ENCODE assay signal across 32 cellular contexts in the genomic region with DNA sequence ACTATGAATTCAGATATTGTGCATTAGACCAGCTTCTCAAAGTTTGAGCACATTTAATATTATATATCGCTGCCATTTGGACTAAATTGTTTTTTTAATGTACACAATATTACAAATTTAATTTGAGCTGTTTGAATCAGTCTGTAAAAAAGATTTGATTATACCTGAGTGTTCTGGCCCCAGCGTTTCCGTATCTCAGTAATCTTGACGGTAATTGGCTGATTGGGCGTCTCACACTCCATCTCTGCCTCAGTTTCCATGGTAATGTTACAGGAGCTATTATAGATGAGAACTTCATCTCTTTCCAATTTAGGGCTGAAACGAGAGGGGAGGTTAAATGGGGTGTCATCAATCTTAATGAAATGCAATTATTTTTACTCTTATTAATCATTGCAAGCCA.
DNase-seq lines count a peak whose midpoint lies in the region; ATAC-seq and TF ChIP-seq lines count a peak whose summit lies in the region.
"Had no signal": no experiment of that assay in that cellular context is flagged by ENCODE, and none has a peak within 500 bp of the region (broad histone marks: within the 10 kb centered on the region; RNA-seq: fewer than 3 reads in every experiment).

No MANE protein-coding gene starts in this region.

- H2BK12ac ChIP-seq in neuronal stem cell (ENCODE audit: low read length): no peak overlapping the region

- no peak overlapping the region for H3K23ac ChIP-seq in neuronal stem cell (ENCODE audit: low read depth, low read length, poor library complexity)

- no peaks in the 10 kb centered on the region for H3K9me3 ChIP-seq in SK-N-SH
- H3K9me3 ChIP-seq in BE2C: no peaks in the 10 kb centered on the region
- H3K9me3 ChIP-seq in SK-N-MC (ENCODE audit: low read depth, low read length): no peaks in the 10 kb centered on the region; the same call in 1 of the 2 replicates
- H3K9me3 ChIP-seq in sigmoid colon: no peaks in the 10 kb centered on the region
- H3K9me3 ChIP-seq in neuronal stem cell (replicated peaks in 1 of 2; ENCODE audit: control insufficient read depth in 2 of 2, insufficient read depth in 1 of 2, low read depth in 1 of 2, low read length in 2 of 2): no peaks in the 10 kb centered on the region
- H3K9me3 ChIP-seq: A549, Caco-2 had no signal

- H3K27me3 ChIP-seq in SK-N-SH (ENCODE audit: insufficient read depth): no peaks in the 10 kb centered on the region; the same call in 1 of the 2 replicates
- H3K27me3 ChIP-seq in BE2C: no peaks in the 10 kb centered on the region
- no peaks in the 10 kb centered on the region for H3K27me3 ChIP-seq in sigmoid colon
- H3K27me3 ChIP-seq in neuronal stem cell (ENCODE audit: control insufficient read depth in 3 of 3, insufficient read depth in 3 of 3, low read depth in 1 of 3, low read length in 3 of 3): no peaks in the 10 kb centered on the region
- H3K27me3 ChIP-seq: BLaER1; BLaER1 treated with 17β-estradiol and CSF1 and Interleukin-3, amounts not matched to agents 10 nM and 100 nM had no signal

- H3K36me3 ChIP-seq in SK-N-SH (replicated peaks in 1 of 2; ENCODE audit: control insufficient read depth in 1 of 2, insufficient read depth in 2 of 2, low read length in 1 of 2) (no peaks in the 10 kb centered on the region), BE2C (no peaks in the 10 kb centered on the region), SK-N-MC (ENCODE audit: insufficient read depth, low read length) (peaks cover 39% of the 10 kb centered on the region), sigmoid colon (no peaks in the 10 kb centered on the region), neuronal stem cell (replicated peaks in 1 of 2; ENCODE audit: control insufficient read depth in 2 of 2, insufficient read depth in 2 of 2, low read length in 2 of 2) (no peaks in the 10 kb centered on the region)
- H3K36me3 ChIP-seq: BLaER1; BLaER1 treated with 17β-estradiol and CSF1 and Interleukin-3, amounts not matched to agents 10 nM and 100 nM had no signal

- no peak overlapping the region for H2BK15ac ChIP-seq in neuronal stem cell (ENCODE audit: low read length)

- H3K9ac ChIP-seq in SK-N-SH: no peak overlapping the region
- no peak overlapping the region for H3K9ac ChIP-seq in SK-N-MC (ENCODE audit: insufficient read length)
- H3K9ac ChIP-seq in neuronal stem cell (ENCODE audit: low read depth, low read length, poor library complexity): no peak overlapping the region
- H3K9ac ChIP-seq: BLaER1; BLaER1 treated with 17β-estradiol and CSF1 and Interleukin-3, amounts not matched to agents 10 nM and 100 nM had no signal

- H3K4me1 ChIP-seq in SK-N-SH (ENCODE audit: control insufficient read depth in 1 of 2, insufficient read depth in 2 of 2, low read depth in 1 of 2, low read length in 1 of 2): peaks cover 0 to 34% of the 10 kb centered on the region in 2 experiments; a peak in 2 of 4 replicates
- H3K4me1 ChIP-seq in BE2C: peaks cover 13% of the 10 kb centered on the region
- H3K4me1 ChIP-seq in sigmoid colon: peaks cover 0 to 46% (median 36%) of the 10 kb centered on the region in 4 donors
- no peaks in the 10 kb centered on the region for H3K4me1 ChIP-seq in neuronal stem cell (ENCODE audit: control insufficient read depth in 2 of 2, insufficient read depth in 1 of 2, low read depth in 1 of 2, low read length in 2 of 2)
- H3K4me1 ChIP-seq: A549; BLaER1; BLaER1 treated with 17β-estradiol and CSF1 and Interleukin-3, amounts not matched to agents 10 nM and 100 nM; Caco-2 had no signal

- H2BK5ac ChIP-seq in neuronal stem cell (ENCODE audit: low read length): no peak overlapping the region

- H3K4me3 ChIP-seq in SK-N-SH (ENCODE audit: low read depth in 2 of 2, low read length in 1 of 2) (no peak overlapping the region), BE2C (ENCODE audit: low read depth, low read length) (peak overlapping the region; percentile 14; the same call in 1 of the 2 replicates), SK-N-MC (peak overlapping the region; percentile 36), sigmoid colon (no peak overlapping the region), neuronal stem cell (ENCODE audit: low read length in 2 of 2) (no peak overlapping the region)
- H3K4me3 ChIP-seq: A549; BLaER1; BLaER1 treated with 17β-estradiol and CSF1 and Interleukin-3, amounts not matched to agents 10 nM and 100 nM had no signal

- POLR2A ChIA-PET in SK-N-SH (lab: Yijun Ruan, JAX): interaction anchor here (0.5 to 2.0 kb wide), 8 partner anchors 9 to 1192 kb away, joined by 3 to 9 read pairs (median 4); partner anchors contain the start of gene TFAP2B

- H2AFZ ChIP-seq in SK-N-SH (ENCODE audit: low read depth): no peak overlapping the region
- H2AFZ ChIP-seq in neuronal stem cell (ENCODE audit: low read length): no peak overlapping the region

- no peak for TF ChIP-seq POLR2A in sigmoid colon (IDR thresholded peaks at IDR 0.05)

- no peaks in the 10 kb centered on the region for H3K79me1 ChIP-seq in neuronal stem cell (ENCODE audit: low read depth, low read length)

- H3K27ac ChIP-seq in SK-N-SH (ENCODE audit: low read depth in 2 of 2, low read length in 1 of 2) (peak overlapping the region in 1 of 2 experiments; percentile 100; a peak in 2 of 4 replicates), SK-N-MC (peak overlapping the region; percentile 86), sigmoid colon (peak overlapping the region in 3 of 4 donors; percentile 28 to 63 (median 45)), neuronal stem cell (replicated peaks; ENCODE audit: low read length) (no peak overlapping the region)
- H3K27ac ChIP-seq: 22Rv1; A549; BLaER1; BLaER1 treated with 17β-estradiol and CSF1 and Interleukin-3, amounts not matched to agents 10 nM and 100 nM; C4-2B had no signal

- TF ChIP-seq EP300 in SK-N-SH (IDR thresholded peaks at IDR 0.05; ENCODE audit: borderline replicate concordance in 1 of 2, low read depth in 1 of 2, low read length in 1 of 2) (peak in 1 of 2 experiments; percentile 75; a peak in 2 of 4 replicates), sigmoid colon (IDR thresholded peaks at IDR 0.05) (no peak)

- WGBS in SK-N-SH (ENCODE audit: low lambda C conversion rate): 7% methylated on average over 6 of the region's 6 CpGs
- 89 to 90% methylated on average over 6 of the region's 6 CpGs for WGBS in sigmoid colon, 2 donors
- WGBS in neuronal stem cell (ENCODE audit: extremely low coverage in 2 of 2, insufficient read length in 2 of 2, insufficient replicate concordance in 1 of 2), 2 donors: no CpG with 5 or more reads among the region's 6 CpGs

- no peak overlapping the region for H2AK5ac ChIP-seq in neuronal stem cell (ENCODE audit: low read depth, low read length)

- H3K14ac ChIP-seq in neuronal stem cell (ENCODE audit: low read length): no peak overlapping the region

- no peak overlapping the region for H4K91ac ChIP-seq in neuronal stem cell (ENCODE audit: low read depth, low read length, poor library complexity)

- H2BK120ac ChIP-seq in neuronal stem cell (ENCODE audit: low read depth, low read length): no peak overlapping the region

- TF ChIP-seq CTCF in SK-N-SH (IDR thresholded peaks at IDR 0.05) (no peak), BE2C (IDR thresholded peaks at IDR 0.05; ENCODE audit: low read depth, low read length) (no peak), sigmoid colon (IDR thresholded peaks at IDR 0.05) (no peak)

- H3K4ac ChIP-seq in neuronal stem cell (ENCODE audit: low read length): no peak overlapping the region

- H4K20me1 ChIP-seq in SK-N-SH (ENCODE audit: insufficient read depth): no peaks in the 10 kb centered on the region
- H4K20me1 ChIP-seq: BLaER1; BLaER1 treated with 17β-estradiol and CSF1 and Interleukin-3, amounts not matched to agents 10 nM and 100 nM had no signal

- H4K8ac ChIP-seq in neuronal stem cell (ENCODE audit: low read depth, low read length): no peak overlapping the region

- ATAC-seq in SK-N-SH treated with all-trans-retinoic acid at 6 μM for 48 hours: no peak
- ATAC-seq: A549; CD8-positive, alpha-beta T cell had no signal

- H3K4me2 ChIP-seq in SK-N-SH (no peak overlapping the region), neuronal stem cell (ENCODE audit: insufficient read depth, low read length, poor library complexity, severe bottlenecking) (no peak overlapping the region)
- H3K4me2 ChIP-seq: A549; BLaER1; BLaER1 treated with 17β-estradiol and CSF1 and Interleukin-3, amounts not matched to agents 10 nM and 100 nM had no signal

- no peaks in the 10 kb centered on the region for H3F3A ChIP-seq in SK-N-SH (replicated peaks; ENCODE audit: insufficient read depth)

- no peak for DNase-seq in SK-N-SH
- no peak for DNase-seq in BE2C
- DNase-seq in SK-N-MC (ENCODE audit: low read depth, low spot score): no peak
- DNase-seq in sigmoid colon: no peak
- DNase-seq in neuronal stem cell (ENCODE audit: low spot score): no peak
- no peak for DNase-seq in cardiac septum (ENCODE audit: low spot score)
- DNase-seq in NCI-H146 treated with DMSO at 0.1 percent for 48 hours (lab: John Stamatoyannopoulos, UW; ENCODE audit: unreplicated experiment): no peak
- DNase-seq: 8988T; ACHN; AML-193; C1 segment of cervical spinal cord; Caco-2; Calu3; CD4-positive, alpha-beta memory T cell; CD4-positive, alpha-beta T cell; CD4-positive, CD25-positive, alpha-beta regulatory T cell; CD8-positive, alpha-beta memory T cell; CD8-positive, alpha-beta T cell; COR-L47; DMS 273 treated with DMSO at 0.1 percent for 48 hours; DMS153; DMS53; DMS79; DMS79 treated with DMSO at 0.1 percent for 48 hours; DND-41; EL had no signal

- intact Hi-C loops in sigmoid colon (cut with DNase I) (no loop called here), cardiac septum (cut with DNase I) (no loop called here)

- H3K9me2 ChIP-seq in SK-N-SH: no peaks in the 10 kb centered on the region

- TF ChIP-seq RAD21 in SK-N-SH (IDR thresholded peaks at IDR 0.05; ENCODE audit: low read length): no peak

- H3K79me2 ChIP-seq in SK-N-SH (ENCODE audit: insufficient read depth): no peaks in the 10 kb centered on the region

- CTCF ChIA-PET in SK-N-SH (lab: Yijun Ruan, JAX): interaction anchor here (0.6 to 3.7 kb wide), 20 partner anchors 10 to 1189 kb away, joined by 3 to 21 read pairs (median 4); no protein-coding TSS in a partner anchor

- no peak overlapping the region for H3K18ac ChIP-seq in neuronal stem cell (ENCODE audit: low read length)

TF ChIP-seq in SK-N-SH, 30 proteins besides CTCF, POLR2A, EP300 and RAD21:
- TF ChIP-seq MEF2A (IDR thresholded peaks at IDR 0.05; ENCODE audit: borderline replicate concordance, low read depth) (no peak), GATA2 (CRISPR knock-in tag; IDR thresholded peaks at IDR 0.05) (peak; percentile 57; the same call in 1 of the 2 replicates)
TF ChIP-seq in SK-N-SH: peak in this region for 1.

TF ChIP-seq in SK-N-SH treated with all-trans-retinoic acid at 6 μM for 48 hours, 23 proteins besides CTCF, POLR2A, EP300 and RAD21 (continues in another document):
- TF ChIP-seq ZNF565 (CRISPR knock-in tag; conservative IDR thresholded peaks at IDR 0.05; ENCODE audit: low read depth): no peak
- no peak for TF ChIP-seq PPARA (CRISPR knock-in tag; IDR thresholded peaks at IDR 0.05; ENCODE audit: borderline replicate concordance)

Comparison
In these comparisons a context has a peak if more than half of its experiments do, and no peak if none do; other contexts are left out.
1. H3K4me3 ChIP-seq: peak in BE2C (single experiment) and SK-N-MC (single experiment); none in SK-N-SH (0 of 2), sigmoid colon (0 of 4) and neuronal stem cell (0 of 2).